Comparison of ENCODE assay signal across 13 cellular contexts in the genomic region with DNA sequence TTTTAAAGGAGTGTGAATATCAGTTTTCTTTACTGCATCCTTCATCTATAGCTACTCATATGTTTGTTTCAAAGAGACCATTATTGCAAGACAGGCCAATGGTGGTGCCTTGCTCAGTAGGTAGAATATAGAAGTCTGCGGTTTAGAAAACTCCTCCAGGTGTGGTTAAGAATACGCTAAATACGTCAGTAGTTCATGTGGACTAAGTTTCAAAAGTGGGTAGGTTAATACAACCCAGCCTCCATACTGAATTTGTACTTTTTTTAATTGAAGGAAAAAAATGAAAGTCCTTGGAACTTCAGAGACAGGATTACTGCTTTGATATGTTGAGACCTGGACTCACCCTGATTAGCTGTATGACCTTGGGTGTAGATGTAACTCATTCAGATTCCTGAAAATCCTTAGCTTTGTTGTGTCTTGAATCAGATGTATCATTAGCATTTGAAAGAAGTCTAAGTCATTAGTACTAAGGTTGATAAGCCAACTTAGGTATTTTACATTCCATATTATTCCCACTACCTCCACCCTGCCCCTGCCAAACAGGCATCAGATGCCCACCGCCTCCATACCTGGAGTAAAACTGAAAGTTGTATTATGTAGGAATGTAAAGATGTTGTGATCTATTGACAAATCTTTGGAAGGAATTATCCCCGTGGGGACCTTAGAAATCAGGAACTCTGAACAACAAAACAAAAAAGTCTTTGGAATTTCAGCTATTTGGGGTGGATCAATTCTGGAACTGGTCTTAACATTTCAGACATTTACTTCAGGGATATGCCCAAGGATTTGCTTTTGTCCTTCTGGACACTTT. TPM values are rescaled to one million over a fixed set of nuclear protein-coding genes. Genes with fewer than 3 reads are reported as not detected.
DNase-seq lines count a peak whose midpoint lies in the region; ATAC-seq and TF ChIP-seq lines count a peak whose summit lies in the region.
"Had no signal": no experiment of that assay in that cellular context is flagged by ENCODE, and none has a peak within 500 bp of the region (broad histone marks: within the 10 kb centered on the region; RNA-seq: fewer than 3 reads in every experiment).

No MANE protein-coding gene starts in this region.

- peaks cover 0 to 6% of the 10 kb centered on the region in 2 donors for H3K4me1 ChIP-seq in ascending aorta

- DNase-seq in islet precursor cell (peak; percentile 46), AG08395 (ENCODE audit: low spot score) (no peak), ascending aorta (ENCODE audit: low spot score in 2 of 2) (no peak), EL (no peak)
- DNase-seq: activated CD8-positive, alpha-beta memory T cell treated with anti-CD3 and anti-CD28 coated beads for 24 hours; body of pancreas; CD8-positive, alpha-beta memory T cell; NCI-H1105; SHP77 had no signal

- no peaks in the 10 kb centered on the region for H3K36me3 ChIP-seq in ascending aorta

- H3K27ac ChIP-seq in ascending aorta: no peak overlapping the region
- H3K27ac ChIP-seq: body of pancreas had no signal

- H3K27me3 ChIP-seq in ascending aorta: no peaks in the 10 kb centered on the region

- intact Hi-C loops in ascending aorta (cut with DNase I): no loop called here

- TF ChIP-seq CTCF in ascending aorta (IDR thresholded peaks at IDR 0.05): no peak

- peak; percentile 41 for ATAC-seq in GM18502 (IDR thresholded peaks at IDR 0.05; ENCODE audit: poor library complexity, unreplicated experiment)
- ATAC-seq in GM21825 (IDR thresholded peaks at IDR 0.05; ENCODE audit: unreplicated experiment): peak; percentile 40
- peak; percentile 44 for ATAC-seq in HG03521 (IDR thresholded peaks at IDR 0.05; ENCODE audit: unreplicated experiment)
- no peak for ATAC-seq in HG03139 (IDR thresholded peaks at IDR 0.05; ENCODE audit: unreplicated experiment)
- ATAC-seq: body of pancreas had no signal

- no peaks in the 10 kb centered on the region for H3K9me3 ChIP-seq in ascending aorta
- H3K9me3 ChIP-seq: body of pancreas had no signal

- no peak overlapping the region for H3K4me3 ChIP-seq in ascending aorta
- H3K4me3 ChIP-seq: body of pancreas had no signal

RNA-seq across cellular contexts. Expression of a gene that starts 6.1 kb away (rescaled TPM):
- 69.1 TPM for total RNA-seq in ascending aorta
